11 cellular contexts compared by ENCODE assay signal in the genomic region with DNA sequence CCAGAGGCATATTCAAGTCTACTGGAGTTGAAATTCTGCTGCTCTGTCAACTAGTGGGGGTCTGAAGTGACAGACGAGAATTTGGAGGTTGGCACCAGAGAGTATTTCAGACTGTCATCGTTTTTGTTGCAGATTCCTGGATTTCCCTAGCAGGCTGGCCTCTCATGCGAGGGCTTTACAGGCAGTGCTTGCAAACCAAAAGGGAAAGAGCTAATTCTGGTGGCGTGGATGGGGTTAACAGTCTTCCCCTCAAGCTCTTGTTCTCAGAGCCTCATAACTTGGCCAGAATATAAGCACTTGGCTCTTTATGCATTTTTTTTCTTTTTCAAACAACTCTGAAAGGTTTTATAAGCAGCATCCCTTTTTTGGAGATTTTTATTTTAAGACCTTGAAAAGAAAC. TPM values are rescaled to one million over a fixed set of nuclear protein-coding genes. Genes with fewer than 3 reads are reported as not detected.
A peak's percentile ranks its signal among the peaks of the same experiment; 100 is the strongest.
DNase-seq lines count a peak whose midpoint lies in the region; ATAC-seq and TF ChIP-seq lines count a peak whose summit lies in the region.
"Had no signal": no experiment of that assay in that cellular context is flagged by ENCODE, and none has a peak within 500 bp of the region (broad histone marks: within the 10 kb centered on the region; RNA-seq: fewer than 3 reads in every experiment).

A gene with protein sequence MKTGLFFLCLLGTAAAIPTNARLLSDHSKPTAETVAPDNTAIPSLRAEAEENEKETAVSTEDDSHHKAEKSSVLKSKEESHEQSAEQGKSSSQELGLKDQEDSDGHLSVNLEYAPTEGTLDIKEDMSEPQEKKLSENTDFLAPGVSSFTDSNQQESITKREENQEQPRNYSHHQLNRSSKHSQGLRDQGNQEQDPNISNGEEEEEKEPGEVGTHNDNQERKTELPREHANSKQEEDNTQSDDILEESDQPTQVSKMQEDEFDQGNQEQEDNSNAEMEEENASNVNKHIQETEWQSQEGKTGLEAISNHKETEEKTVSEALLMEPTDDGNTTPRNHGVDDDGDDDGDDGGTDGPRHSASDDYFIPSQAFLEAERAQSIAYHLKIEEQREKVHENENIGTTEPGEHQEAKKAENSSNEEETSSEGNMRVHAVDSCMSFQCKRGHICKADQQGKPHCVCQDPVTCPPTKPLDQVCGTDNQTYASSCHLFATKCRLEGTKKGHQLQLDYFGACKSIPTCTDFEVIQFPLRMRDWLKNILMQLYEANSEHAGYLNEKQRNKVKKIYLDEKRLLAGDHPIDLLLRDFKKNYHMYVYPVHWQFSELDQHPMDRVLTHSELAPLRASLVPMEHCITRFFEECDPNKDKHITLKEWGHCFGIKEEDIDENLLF (minus strand): TSS at position 190 of the 400 bp plus-strand sequence. CDS start 29,802 bp downstream, outside the sequence.

- no peaks in the 10 kb centered on the region for H3K36me3 ChIP-seq in adrenal gland (replicated peaks in 1 of 2)
- H3K36me3 ChIP-seq in SJCRH30 = no peaks in the 10 kb centered on the region

- TF ChIP-seq CTCF in adrenal gland (IDR thresholded peaks at IDR 0.05) = no peak
- TF ChIP-seq CTCF in fibroblast of pulmonary artery (IDR thresholded peaks at IDR 0.05; ENCODE audit: low read length, missing control alignments) = no peak

- no peak for ATAC-seq in HG02798 (IDR thresholded peaks at IDR 0.05; ENCODE audit: poor library complexity, unreplicated experiment)
- ATAC-seq: natural killer cell had no signal

- H3K27me3 ChIP-seq in adrenal gland (no peaks in the 10 kb centered on the region), SJCRH30 (no peaks in the 10 kb centered on the region)

- peaks cover 0 to 22% of the 10 kb centered on the region in 2 donors for H3K4me1 ChIP-seq in adrenal gland (replicated peaks in 1 of 2)
- H3K4me1 ChIP-seq in SJCRH30 = peaks cover 11% of the 10 kb centered on the region; the same call in 1 of the 2 replicates

- H3K9me3 ChIP-seq in adrenal gland (replicated peaks in 1 of 3) (no peaks in the 10 kb centered on the region), SJCRH30 (replicated peaks) (peaks cover 4% of the 10 kb centered on the region)

- WGBS in adrenal gland, 4 donors = 50 to 59% (median 54%) methylated on average over 4 of the region's 4 CpGs

- H3K27ac ChIP-seq in adrenal gland (peak within 1 kb of the TSS in 3 of 5 donors; percentile 33 to 64 (median 62)), SJCRH30 (no peak within 1 kb of the TSS)

- peak in 1 of 2 donors; percentile 15 for TF ChIP-seq POLR2A in adrenal gland (IDR thresholded peaks at IDR 0.05)

- intact Hi-C loops in adrenal gland (cut with DNase I) = no loop called here

- H3K4me3 ChIP-seq in adrenal gland (peak within 1 kb of the TSS in 1 of 4 donors; percentile 49), fibroblast of pulmonary artery (replicated peaks; ENCODE audit: low read depth, low read length) (peak within 1 kb of the TSS; percentile 50), SJCRH30 (no peak within 1 kb of the TSS)

- DNase-seq in adrenal gland (peak in 1 of 7 donors; percentile 24), fibroblast of pulmonary artery (ENCODE audit: low read depth) (peak; percentile 72), mucosa of gallbladder (ENCODE audit: low spot score) (peak; percentile 28), superior temporal gyrus (ENCODE audit: extremely low spot score) (peak; percentile 71), RPMI8226 (no peak), retina (no peak), SJCRH30 (no peak)
- DNase-seq: CD4-positive, alpha-beta memory T cell; natural killer cell had no signal

RNA-seq across cellular contexts. Expression of the gene that starts here (rescaled TPM):
- total RNA-seq in adrenal gland (100 to 1,000 TPM in 6 of 8 donors, 10 to 100 TPM in 2; 49.7 to 201 (median 152) TPM), mucosa of gallbladder (539 TPM)
- 100 to 1,000 TPM in 1 of 3 donors, 10 to 100 TPM in 2; 57.6 to 143 (median 87.3) TPM for polyA plus RNA-seq in adrenal gland
- 0.18 TPM in 1 of 2 replicates, not detected in the other for total RNA-seq in SJCRH30 (2014; rRNA removed; shearing (Covaris generic))
- total RNA-seq: CD4-positive, alpha-beta memory T cell; endothelial cell of umbilical vein; natural killer cell had no signal
- polyA plus RNA-seq: CD4-positive, alpha-beta memory T cell; endothelial cell of umbilical vein had no signal

Comparison
In these comparisons a context has a peak if more than half of its experiments do, and no peak if none do; other contexts are left out.
1. RNA of the gene that starts here (total RNA-seq): 539 TPM in mucosa of gallbladder (single experiment) and 49.7 to 201 TPM in adrenal gland; 0.18 TPM in SJCRH30; every median in the first group is over 10 times any median in the second.
2. DNase-seq: peak in fibroblast of pulmonary artery (single experiment), mucosa of gallbladder (single experiment) and superior temporal gyrus (single experiment); none in RPMI8226 (single experiment), retina (single experiment) and SJCRH30 (0 of 2).